ENCODE assay signal across 34 cellular contexts in genomic region chr13:98056839-98057410, GRCh38.
"Had no signal": no experiment of that assay in that cellular context is flagged by ENCODE, and none has a peak within 500 bp of the region (broad histone marks: within the 10 kb centered on the region; RNA-seq: fewer than 3 reads in every experiment).

No MANE protein-coding gene starts in this region.

- H3K4me1 ChIP-seq: Peyer's patch, SJSA1 had no signal

- H3K27me3 Mint-ChIP-seq: activated naive CD4-positive, alpha-beta T cell treated with anti-CD3 and anti-CD28 coated beads, Interleukin-2, amount 10 ng/mL, durations not matched to agents 7 days and 5 days; brain had no signal

- DNase-seq: activated CD4-positive, alpha-beta memory T cell treated with anti-CD3 and anti-CD28 coated beads for 36 hours; activated CD4-positive, alpha-beta T cell treated with anti-CD3 and anti-CD28 coated beads for 36 hours; activated CD4-positive, alpha-beta T cell treated with anti-CD3 and anti-CD28 coated beads, Interleukin-2, amount 50 U/mL, for 1 hour; activated CD8-positive, alpha-beta memory T cell treated with anti-CD3 and anti-CD28 coated beads, Interleukin-2, amount 50 U/mL, for 4 hours; activated naive CD4-positive, alpha-beta T cell treated with anti-CD3 and anti-CD28 coated beads, Interleukin-2, amount 10 ng/mL, durations not matched to agents 7 days and 5 days; activated naive CD8-positive, alpha-beta T cell treated with anti-CD3 and anti-CD28 coated beads, Interleukin-2, amount 50 U/mL, for 24 hours; activated T-cell treated with anti-CD3 and anti-CD28 coated beads for 4 hours; activated T-cell treated with anti-CD3 and anti-CD28 coated beads, Interleukin-2, amount 50 U/mL, for 4 hours; anterior cingulate cortex; central memory CD4-positive, alpha-beta T cell; Kasumi-1; MM.1S; MV-4-11; NCI-H1092; NCI-H1436 treated with DMSO at 0.1 percent for 48 hours; NCI-H1694 treated with DMSO at 0.1 percent for 48 hours; NCI-H2029; NCI-H345; NCI-H526; NK-92 treated with Interleukin-12 subunit alpha and Interleukin-12 subunit beta, amount 100 ng/mL, for 24 hours; PC-3; Peyer's patch; RPMI8226; SHP77 treated with DMSO at 0.1 percent for 48 hours; SK-N-SH had no signal

- ATAC-seq: activated CD4-positive, alpha-beta T cell treated with anti-CD3 and anti-CD28 coated beads for 36 hours; activated CD4-positive, CD25-positive, alpha-beta regulatory T cell treated with anti-CD3 and anti-CD28 coated beads, Interleukin-2, amount 50 U/mL, for 24 hours; activated naive CD8-positive, alpha-beta T cell treated with anti-CD3 and anti-CD28 coated beads, Interleukin-2, amount 50 U/mL, for 24 hours; activated T-cell treated with anti-CD3 and anti-CD28 coated beads, Interleukin-2, amount 50 U/mL, for 4 hours; PC-3; WTC11 had no signal

- H3K27ac ChIP-seq: Peyer's patch, SJSA1 had no signal

- FAIRE-seq: TTC549 had no signal

- H3K9me3 Mint-ChIP-seq: activated naive CD8-positive, alpha-beta T cell treated with anti-CD3 and anti-CD28 coated beads, Interleukin-2, amount 50 U/mL, for 24 hours; T-helper 1 cell treated with Interleukin-12 subunit alpha and Interleukin-12 subunit beta and Interleukin-4 antibody, amounts not matched to agents 30 μg/mL and 1 μg/mL, for 36 hours had no signal

- H3K4me1 Mint-ChIP-seq: activated CD4-positive, alpha-beta T cell treated with anti-CD3 and anti-CD28 coated beads for 36 hours; activated naive CD4-positive, alpha-beta T cell treated with anti-CD3 and anti-CD28 coated beads, Interleukin-2, amount 10 ng/mL, durations not matched to agents 7 days and 5 days; activated naive CD8-positive, alpha-beta T cell treated with anti-CD3 and anti-CD28 coated beads, Interleukin-2, amount 50 U/mL, for 24 hours had no signal

- H3K4me3 Mint-ChIP-seq: activated CD4-positive, alpha-beta memory T cell treated with anti-CD3 and anti-CD28 coated beads for 36 hours; activated CD4-positive, alpha-beta T cell treated with anti-CD3 and anti-CD28 coated beads for 36 hours; activated naive CD4-positive, alpha-beta T cell treated with anti-CD3 and anti-CD28 coated beads, Interleukin-2, amount 10 ng/mL, durations not matched to agents 7 days and 5 days; activated naive CD8-positive, alpha-beta T cell; activated naive CD8-positive, alpha-beta T cell treated with anti-CD3 and anti-CD28 coated beads, Interleukin-2, amount 50 U/mL, for 24 hours; activated T-cell treated with anti-CD3 and anti-CD28 coated beads, Interleukin-2, amount 50 U/mL, for 4 hours; activated T-helper 1 cell treated with anti-CD3 and anti-CD28 coated beads, Interleukin-12 subunit alpha, Interleukin-12 subunit beta, Interleukin-2, Interleukin-4 antibody, amounts not matched to agents 30 ng/mL and 10 ng/mL and 1 ng/mL, durations not matched to agents 14 hours and 24 hours and 36 hours; brain; T-helper 1 cell treated with Interleukin-12 subunit alpha and Interleukin-12 subunit beta and Interleukin-4 antibody, amounts not matched to agents 30 μg/mL and 1 μg/mL, for 36 hours; T-helper 2 cell treated with Interferon-gamma antibody and Interleukin-4, amounts not matched to agents 5 μg/mL and 100 μg/mL, for 36 hours; WTC11 had no signal

- H3K36me3 ChIP-seq: Peyer's patch, SJSA1 had no signal

- H3K4me3 ChIP-seq: Peyer's patch, SJSA1 had no signal

- H3K27me3 ChIP-seq: Peyer's patch, SJSA1 had no signal

- H3K9me3 ChIP-seq: Peyer's patch, SJSA1, SK-N-SH had no signal

- H3K36me3 Mint-ChIP-seq: activated CD4-positive, alpha-beta memory T cell treated with anti-CD3 and anti-CD28 coated beads for 36 hours; activated naive CD4-positive, alpha-beta T cell treated with anti-CD3 and anti-CD28 coated beads, Interleukin-2, amount 10 ng/mL, durations not matched to agents 7 days and 5 days; activated naive CD8-positive, alpha-beta T cell; brain had no signal

- H3K27ac Mint-ChIP-seq: activated CD4-positive, alpha-beta memory T cell treated with anti-CD3 and anti-CD28 coated beads for 36 hours; activated CD4-positive, alpha-beta T cell treated with anti-CD3 and anti-CD28 coated beads for 36 hours; activated naive CD4-positive, alpha-beta T cell treated with anti-CD3 and anti-CD28 coated beads, Interleukin-2, amount 10 ng/mL, durations not matched to agents 7 days and 5 days; activated naive CD8-positive, alpha-beta T cell; activated naive CD8-positive, alpha-beta T cell treated with anti-CD3 and anti-CD28 coated beads, Interleukin-2, amount 50 U/mL, for 24 hours; activated T-helper 1 cell treated with anti-CD3 and anti-CD28 coated beads, Interleukin-12 subunit alpha, Interleukin-12 subunit beta, Interleukin-2, Interleukin-4 antibody, amounts not matched to agents 30 ng/mL and 10 ng/mL and 1 ng/mL, durations not matched to agents 14 hours and 24 hours and 36 hours; brain; T-helper 1 cell treated with Interleukin-12 subunit alpha and Interleukin-12 subunit beta and Interleukin-4 antibody, amounts not matched to agents 30 μg/mL and 1 μg/mL, for 36 hours; T-helper 2 cell treated with Interferon-gamma antibody and Interleukin-4, amounts not matched to agents 5 μg/mL and 100 μg/mL, for 36 hours; WTC11 had no signal
